ENCODE assay signal across 8 cellular contexts in the genomic region with DNA sequence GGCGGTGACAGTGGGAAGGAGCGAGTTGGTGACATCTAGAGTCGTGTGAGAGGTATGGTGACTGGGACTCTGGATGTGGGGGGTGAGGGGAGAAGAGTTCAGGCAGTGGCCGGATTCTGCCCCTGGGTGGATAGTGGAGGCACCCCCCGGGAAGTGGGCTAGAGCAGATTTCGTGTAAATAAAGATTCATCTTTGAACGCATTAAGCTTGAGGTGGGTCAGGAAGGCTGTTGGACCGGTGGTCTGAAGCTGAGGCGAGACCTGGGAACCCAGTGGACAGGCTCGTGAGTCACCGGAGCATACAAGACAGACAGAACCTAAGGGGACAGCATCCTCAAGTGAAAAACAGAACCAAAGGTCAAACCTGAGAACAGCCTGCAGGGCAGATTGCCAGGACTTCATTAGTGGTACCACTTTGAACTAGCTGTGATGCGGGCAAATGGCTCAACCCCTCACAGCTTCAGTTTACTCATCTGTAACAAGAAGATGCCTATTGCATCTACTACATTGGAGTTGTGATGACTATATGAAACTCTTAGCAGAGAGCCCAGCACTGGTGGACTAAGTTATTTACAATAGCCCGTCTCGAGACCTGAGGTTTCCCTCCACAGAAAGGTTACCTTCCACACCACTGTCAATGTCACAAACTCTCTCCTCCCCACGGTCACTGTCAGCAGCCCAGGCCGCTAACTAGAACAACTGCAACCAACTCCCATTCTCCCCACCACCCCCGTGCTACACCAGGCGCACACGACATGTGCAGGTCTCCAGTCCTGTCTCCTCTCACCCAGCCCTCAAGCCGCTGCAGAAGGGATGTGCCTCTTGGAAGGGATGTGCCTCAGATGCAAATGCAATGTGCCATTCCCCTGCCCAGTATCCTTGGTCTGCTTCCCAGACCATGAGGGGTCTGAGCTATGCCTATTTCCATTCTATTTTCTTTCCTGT. TPM values are rescaled to one million over a fixed set of nuclear protein-coding genes. Genes with fewer than 3 reads are reported as not detected.
A peak's percentile ranks its signal among the peaks of the same experiment; 100 is the strongest.
DNase-seq lines count a peak whose midpoint lies in the region; ATAC-seq lines count a peak whose summit lies in the region.

No MANE protein-coding gene starts in this region.

- peaks cover 5 to 44% (median 30%) of the 10 kb centered on the region in 5 donors for H3K4me1 ChIP-seq in subcutaneous abdominal adipose tissue (ENCODE audit: control insufficient read depth in 5 of 5, insufficient read depth in 5 of 5, low read length in 5 of 5)

- H3K9me3 ChIP-seq in subcutaneous abdominal adipose tissue (ENCODE audit: control insufficient read depth in 5 of 5, low read length in 5 of 5) = no peaks in the 10 kb centered on the region

- no peaks in the 10 kb centered on the region for H3K27me3 ChIP-seq in subcutaneous abdominal adipose tissue (ENCODE audit: control insufficient read depth in 5 of 5, insufficient read depth in 4 of 5, low read length in 5 of 5)

- peak; percentile 17 for ATAC-seq in HG03442 (IDR thresholded peaks at IDR 0.05; ENCODE audit: unreplicated experiment)
- no peak for ATAC-seq in activated naive CD4-positive, alpha-beta T cell treated with anti-CD3 and anti-CD28 coated beads, Interleukin-2, amount 50 U/mL, for 72 hours
- ATAC-seq in HG02973 (IDR thresholded peaks at IDR 0.05; ENCODE audit: unreplicated experiment) = no peak

- in situ Hi-C loops in G401 (cut with HindIII; ENCODE audit: low sequenced_read_pairs) = no loop called here

- peak overlapping the region; percentile 81 to 87 for H3K27ac Mint-ChIP-seq in activated naive CD4-positive, alpha-beta T cell treated with anti-CD3 and anti-CD28 coated beads, Interleukin-2, amount 50 U/mL, for 72 hours

- peak overlapping the region; percentile 54 to 81 (median 75) for H3K9ac ChIP-seq in subcutaneous abdominal adipose tissue (ENCODE audit: low read length in 5 of 5)

- H3K27ac ChIP-seq in subcutaneous abdominal adipose tissue (ENCODE audit: low read depth, low read length) = peak overlapping the region; percentile 46

- DNase-seq in G401 (ENCODE audit: low spot score) (peak; percentile 36), inferior parietal cortex (ENCODE audit: extremely low spot score) (peak; percentile 27), OCI-M2 (lab: John Stamatoyannopoulos, UW; ENCODE audit: unreplicated experiment) (no peak)
- DNase-seq in activated naive CD4-positive, alpha-beta T cell treated with anti-CD3 and anti-CD28 coated beads, Interleukin-2, amount 50 U/mL, for 72 hours (ENCODE audit: low spot score in 2 of 2) = no peak
- DNase-seq in activated CD4-positive, CD25-positive, alpha-beta regulatory T cell treated with anti-CD3 and anti-CD28 coated beads, Interleukin-2, amount 50 U/mL, for 72 hours = no peak

- no peaks in the 10 kb centered on the region for H3K36me3 ChIP-seq in subcutaneous abdominal adipose tissue (ENCODE audit: control insufficient read depth in 5 of 5, insufficient read depth in 5 of 5, low read length in 5 of 5)

- H3K4me3 ChIP-seq in subcutaneous abdominal adipose tissue (ENCODE audit: low read depth in 1 of 5, low read length in 5 of 5) = peak overlapping the region; percentile 74 to 85 (median 80)

- no peaks in the 10 kb centered on the region for H3K9me3 Mint-ChIP-seq in activated naive CD4-positive, alpha-beta T cell treated with anti-CD3 and anti-CD28 coated beads, Interleukin-2, amount 50 U/mL, for 72 hours

- H3K36me3 Mint-ChIP-seq in activated naive CD4-positive, alpha-beta T cell treated with anti-CD3 and anti-CD28 coated beads, Interleukin-2, amount 50 U/mL, for 72 hours = peaks cover 9 to 14% of the 10 kb centered on the region in 2 donors

RNA-seq across cellular contexts. Expression of gene CLN6, which starts 0.9 kb away (rescaled TPM):
- total RNA-seq in G401 (2014; rRNA removed; shearing (Covaris generic)) = 36.4 and 43.4 TPM in 2 replicates
- 10 to 100 TPM; 38.0 to 55.1 TPM for total RNA-seq in activated naive CD4-positive, alpha-beta T cell treated with anti-CD3 and anti-CD28 coated beads, Interleukin-2, amount 50 U/mL, for 72 hours

RNA-seq across cellular contexts. Expression of gene CALML4, which starts 25.3 kb away (rescaled TPM):
- total RNA-seq in G401 (2014; rRNA removed; shearing (Covaris generic)) = 1.1 and 2.4 TPM in 2 replicates
- 1 to 10 TPM; 9.6 to 9.7 TPM for total RNA-seq in activated naive CD4-positive, alpha-beta T cell treated with anti-CD3 and anti-CD28 coated beads, Interleukin-2, amount 50 U/mL, for 72 hours

RNA-seq across cellular contexts. Expression of gene FEM1B, which starts 47.1 kb away (rescaled TPM):
- 39.0 and 51.5 TPM in 2 replicates for total RNA-seq in G401 (2014; rRNA removed; shearing (Covaris generic))
- total RNA-seq in activated naive CD4-positive, alpha-beta T cell treated with anti-CD3 and anti-CD28 coated beads, Interleukin-2, amount 50 U/mL, for 72 hours = 10 to 100 TPM; 40.3 to 43.7 TPM

Comparison
In these comparisons a context has a peak if more than half of its experiments do, and no peak if none do; other contexts are left out.
1. DNase-seq: peak in G401 (single experiment) and inferior parietal cortex (single experiment); none in activated naive CD4-positive, alpha-beta T cell treated with anti-CD3 and anti-CD28 coated beads, Interleukin-2, amount 50 U/mL, for 72 hours (0 of 2), OCI-M2 (single experiment) and activated CD4-positive, CD25-positive, alpha-beta regulatory T cell treated with anti-CD3 and anti-CD28 coated beads, Interleukin-2, amount 50 U/mL, for 72 hours (single experiment).